In genomic region chr19:11195681-11196080, GRCh38 we compare ENCODE assay signal across 15 cellular contexts. TPM values are rescaled to one million over a fixed set of nuclear protein-coding genes. Genes with fewer than 3 reads are reported as not detected.
DNase-seq lines count a peak whose midpoint lies in the region; ATAC-seq, FAIRE-seq and TF ChIP-seq lines count a peak whose summit lies in the region.
"Had no signal": no experiment of that assay in that cellular context is flagged by ENCODE, and none has a peak within 500 bp of the region (broad histone marks: within the 10 kb centered on the region; RNA-seq: fewer than 3 reads in every experiment).

No MANE protein-coding gene starts in this region.

- WGBS in A549 (ENCODE audit: missing lambda C conversion rate), result 87% methylated on average over 10 of the region's 12 CpGs
- 33% methylated on average over 12 of the region's 12 CpGs for WGBS in esophagus muscularis mucosa

- peaks cover 19% of the 10 kb centered on the region for H3K79me2 ChIP-seq in PC-3 (ENCODE audit: low read length)

- TF ChIP-seq POLR2A in A549 (IDR thresholded peaks at IDR 0.05; ENCODE audit: low read length) (no peak), esophagus muscularis mucosa (IDR thresholded peaks at IDR 0.05; ENCODE audit: low read depth) (no peak)

- CTCF ChIA-PET in A549 (lab: Yijun Ruan, JAX), result no interaction called here
- CTCF ChIA-PET in PC-3 (lab: Charles Lee), result no interaction called here

- no peaks in the 10 kb centered on the region for H3K27me3 Mint-ChIP-seq in osteocyte (ENCODE audit: unreplicated experiment)

- H3K4me1 ChIP-seq in A549 (peaks cover 39% of the 10 kb centered on the region), PC-3 (ENCODE audit: insufficient read depth, low read length) (peaks cover 18% of the 10 kb centered on the region), esophagus muscularis mucosa (peaks cover 60 to 79% (median 79%) of the 10 kb centered on the region in 4 donors)

- BruUV-seq in PC-3 (replicated peaks; lab: Mats Ljungman, UMichigan), result no TSS peak

- H3K9me3 ChIP-seq in A549 (no peaks in the 10 kb centered on the region), PC-3 (ENCODE audit: low read length) (no peaks in the 10 kb centered on the region), esophagus muscularis mucosa (no peaks in the 10 kb centered on the region)
- H3K9me3 ChIP-seq: MG63 had no signal

- H3K9ac ChIP-seq in PC-3 (ENCODE audit: low read length), result no peak overlapping the region

- FAIRE-seq in A549 (lab: Jason Lieb, UNC), result no peak

- TF ChIP-seq CTCF in A549 (IDR thresholded peaks at IDR 0.05) (no peak), PC-3 (conservative IDR thresholded peaks at IDR 0.05; ENCODE audit: low read depth, low read length) (no peak), esophagus muscularis mucosa (IDR thresholded peaks at IDR 0.05) (no peak), osteocyte (IDR thresholded peaks at IDR 0.05) (no peak)

- POLR2A ChIA-PET in A549 (lab: Yijun Ruan, JAX) (no interaction called here), PC-3 (lab: Charles Lee; ENCODE audit: unreplicated experiment) (interaction anchor here (0.6 kb wide), 1 partner anchor 240 kb away, joined by 5 read pairs; the partner anchor contains the start of gene PRKCSH)

- no peaks in the 10 kb centered on the region for H3K9me3 Mint-ChIP-seq in osteocyte (ENCODE audit: unreplicated experiment)
- H3K9me3 Mint-ChIP-seq: dendritic cell treated with granulocyte-macrophage colony-stimulating factor and Interleukin-4, amounts not matched to agents 40 ng/mL and 50 ng/mL, for 4 days; T-helper 1 cell treated with Interleukin-12 subunit alpha and Interleukin-12 subunit beta and Interleukin-4 antibody, amounts not matched to agents 30 μg/mL and 1 μg/mL, for 36 hours had no signal

- H3K27me3 ChIP-seq in PC-3 (ENCODE audit: low read length) (no peaks in the 10 kb centered on the region), esophagus muscularis mucosa (no peaks in the 10 kb centered on the region)
- H3K27me3 ChIP-seq: MG63 had no signal

- H3K27ac ChIP-seq in A549 (peak overlapping the region; percentile 27 to 67; a peak in 2 of 6 replicates), PC-3 (ENCODE audit: low read length) (no peak overlapping the region), esophagus muscularis mucosa (replicated peaks in 1 of 4) (peak overlapping the region; percentile 89 to 98 (median 96))

- peaks cover 18% of the 10 kb centered on the region for H3K36me3 Mint-ChIP-seq in osteocyte (ENCODE audit: unreplicated experiment)

- no peaks in the 10 kb centered on the region for H4K20me1 ChIP-seq in PC-3 (ENCODE audit: low read length)

- no peak for TF ChIP-seq RAD21 in A549 (conservative IDR thresholded peaks at IDR 0.05 in 1 of 2, IDR thresholded peaks at IDR 0.05 in 1 of 2)

- peak overlapping the region; percentile 89 for H3K4me3 Mint-ChIP-seq in osteocyte (ENCODE audit: unreplicated experiment)
- H3K4me3 Mint-ChIP-seq: T-helper 1 cell treated with Interleukin-12 subunit alpha and Interleukin-12 subunit beta and Interleukin-4 antibody, amounts not matched to agents 30 μg/mL and 1 μg/mL, for 36 hours had no signal

- peak overlapping the region; percentile 78 for H3K4me2 ChIP-seq in A549
- peak overlapping the region; percentile 44 for H3K4me2 ChIP-seq in PC-3 (ENCODE audit: low read length)

- no peak for TF ChIP-seq EP300 in A549 (IDR thresholded peaks at IDR 0.05)
- no peak for TF ChIP-seq EP300 in esophagus muscularis mucosa (IDR thresholded peaks at IDR 0.05)

- peaks cover 54% of the 10 kb centered on the region for H3K4me1 Mint-ChIP-seq in osteocyte (ENCODE audit: unreplicated experiment)

- H3K4me3 ChIP-seq in A549 (no peak overlapping the region), PC-3 (ENCODE audit: low read length) (no peak overlapping the region; the same call in 1 of the 2 replicates), esophagus muscularis mucosa (peak overlapping the region; percentile 66 to 92 (median 84))

- H3K36me3 ChIP-seq in PC-3 (ENCODE audit: low read depth, low read length) (peaks cover 18% of the 10 kb centered on the region), esophagus muscularis mucosa (peaks cover 25 to 62% (median 56%) of the 10 kb centered on the region in 4 donors)

- H3K9me2 ChIP-seq in PC-3 (replicated peaks; ENCODE audit: low read length), result no peaks in the 10 kb centered on the region

- H3F3A ChIP-seq in PC-3 (ENCODE audit: low read length, unreplicated experiment), result no peaks in the 10 kb centered on the region

- ATAC-seq in A549, result no peak
- no peak for ATAC-seq in PC-3
- ATAC-seq in GM18873 (IDR thresholded peaks at IDR 0.05; ENCODE audit: low FRiP score, unreplicated experiment), result no peak

- no peak for DNase-seq in A549 (ENCODE audit: low read depth in 1 of 2, low spot score in 1 of 2)
- DNase-seq in PC-3, result no peak
- no peak for DNase-seq in esophagus muscularis mucosa (ENCODE audit: extremely low spot score)
- no peak for DNase-seq in osteocyte (ENCODE audit: extremely low spot score, unreplicated experiment)
- DNase-seq in NCI-H1436 (lab: John Stamatoyannopoulos, UW), result no peak
- no peak for DNase-seq in NCI-H82 (lab: John Stamatoyannopoulos, UW)
- DNase-seq in NOMO-1 treated with dmso at 0.1 percent for 144 hours (lab: John Stamatoyannopoulos, UW; ENCODE audit: unreplicated experiment), result no peak
- DNase-seq: activated T-cell treated with anti-CD3 and anti-CD28 coated beads, Interleukin-2, amount 50 U/mL, for 1 hour; MG63; NCI-H446 treated with DMSO at 0.1 percent for 48 hours; stimulated activated CD4-positive, alpha-beta T cell treated with anti-CD3 and anti-CD28 coated beads, Interleukin-12 subunit alpha, Interleukin-12 subunit beta, amount 100 ng/mL, for 4 hours; stimulated activated naive CD4-positive, alpha-beta T cell treated with Interleukin-2 at 50 U/mL for 16 hours had no signal

- H2AFZ ChIP-seq in PC-3 (ENCODE audit: low read length), result no peak overlapping the region

- intact Hi-C loops in PC-3 (cut with micrococcal nuclease), result loop anchor here (2.0 kb wide), 1 partner anchor 27 kb away; no protein-coding TSS in a partner anchor
- intact Hi-C loops in esophagus muscularis mucosa (cut with DNase I), result no loop called here

- peak overlapping the region; percentile 80 for H3K27ac Mint-ChIP-seq in osteocyte (ENCODE audit: unreplicated experiment)
- H3K27ac Mint-ChIP-seq: T-helper 1 cell treated with Interleukin-12 subunit alpha and Interleukin-12 subunit beta and Interleukin-4 antibody, amounts not matched to agents 30 μg/mL and 1 μg/mL, for 36 hours had no signal

TF ChIP-seq in A549, 52 proteins besides CTCF, POLR2A, EP300 and RAD21:
- TF ChIP-seq CHD2 (IDR thresholded peaks at IDR 0.05; ENCODE audit: low read length, partially characterized antibody), result no peak
- no peak for TF ChIP-seq KDM5A (IDR thresholded peaks at IDR 0.05)
- TF ChIP-seq, protein P1, sequence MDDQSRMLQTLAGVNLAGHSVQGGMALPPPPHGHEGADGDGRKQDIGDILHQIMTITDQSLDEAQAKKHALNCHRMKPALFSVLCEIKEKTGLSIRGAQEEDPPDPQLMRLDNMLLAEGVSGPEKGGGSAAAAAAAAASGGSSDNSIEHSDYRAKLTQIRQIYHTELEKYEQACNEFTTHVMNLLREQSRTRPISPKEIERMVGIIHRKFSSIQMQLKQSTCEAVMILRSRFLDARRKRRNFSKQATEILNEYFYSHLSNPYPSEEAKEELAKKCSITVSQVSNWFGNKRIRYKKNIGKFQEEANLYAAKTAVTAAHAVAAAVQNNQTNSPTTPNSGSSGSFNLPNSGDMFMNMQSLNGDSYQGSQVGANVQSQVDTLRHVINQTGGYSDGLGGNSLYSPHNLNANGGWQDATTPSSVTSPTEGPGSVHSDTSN (IDR thresholded peaks at IDR 0.05), result no peak
- no peak for TF ChIP-seq ZNF302 (CRISPR knock-in tag; IDR thresholded peaks at IDR 0.05)
- no peak for TF ChIP-seq EHF (CRISPR knock-in tag; IDR thresholded peaks at IDR 0.05)
- no peak for TF ChIP-seq FOSL2 (IDR thresholded peaks at IDR 0.05)
- TF ChIP-seq FOSL2 (CRISPR knock-in tag; IDR thresholded peaks at IDR 0.05), result no peak
- TF ChIP-seq RFX5 (IDR thresholded peaks at IDR 0.05), result no peak
- TF ChIP-seq MAZ (IDR thresholded peaks at IDR 0.05; ENCODE audit: borderline replicate concordance, low read depth, low read length), result no peak
- no peak for TF ChIP-seq HOXB13 (CRISPR knock-in tag; IDR thresholded peaks at IDR 0.05; ENCODE audit: low read depth)

RNA-seq across cellular contexts. Expression of gene KANK2, which starts 1.7 kb away (rescaled TPM):
- polyA plus RNA-seq in A549 (2011; rRNA removed) (20.5 and 35.5 TPM in 2 replicates), A549 (2017; fragmentation: RNase III; extraction: RNeasy Plus Mini Kit Qiagen cat#74134 plus additional on column Dnase treatment) (63.8 to 68.0 TPM (median 66.1 TPM) in 3 replicates)
- 42.9 and 53.3 TPM in 2 replicates for polyA plus RNA-seq in A549 (2012; cell fraction: cytosol; rRNA removed)
- 81.8 and 124 TPM in 2 replicates for polyA plus RNA-seq in A549 (2012; cell fraction: nucleus; rRNA removed)
- 45.0 and 60.0 TPM in 2 replicates for polyA minus RNA-seq in A549 (2011; rRNA and poly(A)+ RNA removed)
- total RNA-seq in PC-3 (2014; rRNA removed) (96.6 and 98.4 TPM in 2 replicates), esophagus muscularis mucosa (1,000 to 10,000 TPM; 1,125 to 1,746 (median 1,157) TPM), osteocyte (386 and 387 TPM in 2 replicates)

RNA-seq across cellular contexts. Expression of gene SPC24, which starts 40.1 kb away (rescaled TPM):
- polyA plus RNA-seq in A549 (2011; rRNA removed) (16.3 and 16.5 TPM in 2 replicates), A549 (2017; fragmentation: RNase III; extraction: RNeasy Plus Mini Kit Qiagen cat#74134 plus additional on column Dnase treatment) (21.8 to 22.2 TPM (median 22.2 TPM) in 3 replicates)
- polyA plus RNA-seq in A549 (2012; cell fraction: cytosol; rRNA removed), result 26.0 and 27.2 TPM in 2 replicates
- polyA plus RNA-seq in A549 (2012; cell fraction: nucleus; rRNA removed), result 20.8 and 24.2 TPM in 2 replicates
- 19.3 and 22.3 TPM in 2 replicates for polyA minus RNA-seq in A549 (2011; rRNA and poly(A)+ RNA removed)
- total RNA-seq in PC-3 (2014; rRNA removed) (136 and 142 TPM in 2 replicates), esophagus muscularis mucosa (1 to 10 TPM; 1.4 to 6.6 (median 3.4) TPM), osteocyte (11.9 and 13.5 TPM in 2 replicates)

RNA-seq across cellular contexts. Expression of gene ANGPTL8, which starts 43.7 kb away (rescaled TPM):
- 0.12 TPM in 1 of 2 replicates, not detected in the other for polyA plus RNA-seq in A549 (2011; rRNA removed)
- 0.20 TPM in 1 of 2 replicates, not detected in the other for polyA plus RNA-seq in A549 (2012; cell fraction: cytosol; rRNA removed)
- polyA plus RNA-seq in A549 (2012; cell fraction: nucleus; rRNA removed), result 0.20 TPM in 1 of 2 replicates, not detected in the other
- polyA plus RNA-seq in A549 (2017; fragmentation: RNase III; extraction: RNeasy Plus Mini Kit Qiagen cat#74134 plus additional on column Dnase treatment), result 0.16 TPM in 1 of 3 replicates, not detected in the others
- not detected in 2 replicates for polyA minus RNA-seq in A549 (2011; rRNA and poly(A)+ RNA removed)
- total RNA-seq in PC-3 (2014; rRNA removed), result not detected in 2 replicates
- 1 to 10 TPM in 1 of 4 donors, not detected in 3; 2.0 TPM for total RNA-seq in esophagus muscularis mucosa
- not detected in 2 replicates for total RNA-seq in osteocyte

Comparison
In these comparisons a context has a peak if more than half of its experiments do, and no peak if none do; other contexts are left out.
1. H3K4me3 ChIP-seq: peak in esophagus muscularis mucosa (4 of 4); none in A549 (single experiment) and PC-3 (single experiment).